In the genomic region with DNA sequence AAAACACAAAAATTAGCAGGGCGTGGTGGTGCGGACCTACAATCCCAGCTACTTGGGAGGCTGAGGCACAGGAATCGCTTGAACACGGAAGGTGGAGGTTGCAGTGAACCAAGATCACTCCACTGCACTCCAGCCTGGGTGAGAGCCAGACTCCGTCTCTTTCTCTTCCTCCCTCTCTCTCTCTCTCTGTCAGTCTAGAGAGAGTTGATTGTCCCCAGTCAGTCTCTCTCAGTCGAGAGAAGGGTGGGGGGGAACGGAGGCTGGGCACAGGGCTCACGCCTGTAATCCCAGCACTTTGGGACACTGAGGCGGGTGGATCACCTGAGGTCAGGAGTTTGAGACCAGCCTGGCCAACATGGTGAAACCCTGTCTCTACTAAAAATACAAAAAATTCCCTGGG, we compare ENCODE assay signal across 3 cellular contexts. TPM values are rescaled to one million over a fixed set of nuclear protein-coding genes. Genes with fewer than 3 reads are reported as not detected.
"Had no signal": no experiment of that assay in that cellular context is flagged by ENCODE, and none has a peak within 500 bp of the region (broad histone marks: within the 10 kb centered on the region; RNA-seq: fewer than 3 reads in every experiment).

No MANE protein-coding gene starts in this region.

RNA-seq across cellular contexts. Expression of a gene that starts 10.3 kb away (rescaled TPM):
- total RNA-seq: left ventricle myocardium inferior, mesenteric fat pad had no signal
- polyA plus RNA-seq: immature natural killer cell had no signal
